In genomic region chr12:47812797-47813490, GRCh38 we compare ENCODE assay signal across 9 cellular contexts. TPM values are rescaled to one million over a fixed set of nuclear protein-coding genes. Genes with fewer than 3 reads are reported as not detected.
DNase-seq lines count a peak whose midpoint lies in the region; ATAC-seq and TF ChIP-seq lines count a peak whose summit lies in the region.
"Had no signal": no experiment of that assay in that cellular context is flagged by ENCODE, and none has a peak within 500 bp of the region (broad histone marks: within the 10 kb centered on the region; RNA-seq: fewer than 3 reads in every experiment).

No MANE protein-coding gene starts in this region.

- H3K27me3 ChIP-seq in foreskin keratinocyte (no peaks in the 10 kb centered on the region), thoracic aorta (replicated peaks; ENCODE audit: insufficient read depth) (no peaks in the 10 kb centered on the region)

- no peaks in the 10 kb centered on the region for H3K9me3 ChIP-seq in thoracic aorta

- H3K27ac ChIP-seq in foreskin keratinocyte (peak overlapping the region; percentile 82), thoracic aorta (peak overlapping the region; percentile 98 to 99)
- H3K27ac ChIP-seq: 22Rv1 had no signal

- TF ChIP-seq CTCF in foreskin keratinocyte (conservative IDR thresholded peaks at IDR 0.05) = no peak
- no peak for TF ChIP-seq CTCF in omental fat pad (IDR thresholded peaks at IDR 0.05)
- TF ChIP-seq CTCF in thoracic aorta (IDR thresholded peaks at IDR 0.05) = no peak

- ATAC-seq in HG03103 (IDR thresholded peaks at IDR 0.05; ENCODE audit: low read depth, unreplicated experiment) = peak; percentile 57
- ATAC-seq in foreskin keratinocyte = peak; percentile 83
- peak; percentile 75 for ATAC-seq in omental fat pad (ENCODE audit: low FRiP score)
- peak; percentile 57 for ATAC-seq in thoracic aorta (ENCODE audit: insufficient number of reproducible peaks, low FRiP score, low read depth)

- peak overlapping the region; percentile 68 for H3K4me3 ChIP-seq in thoracic aorta

- H3K4me1 ChIP-seq in foreskin keratinocyte (peaks cover 46% of the 10 kb centered on the region), thoracic aorta (ENCODE audit: control insufficient read depth in 1 of 2, low read depth in 2 of 2) (peaks cover 84 to 98% of the 10 kb centered on the region in 2 donors)

- DNase-seq in DMS 273 (lab: John Stamatoyannopoulos, UW; ENCODE audit: unreplicated experiment) = peak; percentile 37
- no peak for DNase-seq in DMS 273 treated with DMSO at 0.1 percent for 48 hours (lab: John Stamatoyannopoulos, UW)
- DNase-seq in RPMI8226 = peak; percentile 96
- peak; percentile 88 for DNase-seq in activated gamma-delta T cell treated with Interleukin-2 at 50 U/mL for 16 hours
- peak; percentile 59 to 78 for DNase-seq in foreskin keratinocyte
- DNase-seq in omental fat pad (ENCODE audit: low spot score) = peak; percentile 68
- DNase-seq in thoracic aorta (ENCODE audit: low spot score) = peak; percentile 85

- H3K36me3 ChIP-seq in thoracic aorta = no peaks in the 10 kb centered on the region

RNA-seq across cellular contexts. Expression of gene HDAC7, which starts 6.8 kb away (rescaled TPM):
- total RNA-seq in foreskin keratinocyte (52.3 and 55.8 TPM in 2 replicates), omental fat pad (100 to 1,000 TPM in 1 of 4 donors, 10 to 100 TPM in 3; 40.3 to 102 (median 62.9) TPM), thoracic aorta (100 to 1,000 TPM in 1 of 2 donors, 10 to 100 TPM in 1; 77.8 to 112 TPM)
- polyA plus RNA-seq in foreskin keratinocyte = 47.3 and 51.7 TPM in 2 replicates

RNA-seq across cellular contexts. Expression of gene SLC48A1, which starts 39.9 kb away (rescaled TPM):
- total RNA-seq in foreskin keratinocyte (14.5 and 14.9 TPM in 2 replicates), omental fat pad (10 to 100 TPM; 27.6 to 50.3 (median 48.1) TPM), thoracic aorta (100 to 1,000 TPM in 1 of 2 donors, 10 to 100 TPM in 1; 60.5 to 107 TPM)
- 12.0 and 13.2 TPM in 2 replicates for polyA plus RNA-seq in foreskin keratinocyte

RNA-seq across cellular contexts. Expression of gene RAPGEF3, which starts 54.3 kb away (rescaled TPM):
- total RNA-seq in foreskin keratinocyte (7.7 and 8.1 TPM in 2 replicates), omental fat pad (100 to 1,000 TPM in 1 of 4 donors, 10 to 100 TPM in 3; 24.2 to 270 (median 59.1) TPM), thoracic aorta (10 to 100 TPM; 40.9 to 77.4 TPM)
- 6.0 and 6.5 TPM in 2 replicates for polyA plus RNA-seq in foreskin keratinocyte
